Comparison of ENCODE assay signal across 9 cellular contexts in the genomic region with DNA sequence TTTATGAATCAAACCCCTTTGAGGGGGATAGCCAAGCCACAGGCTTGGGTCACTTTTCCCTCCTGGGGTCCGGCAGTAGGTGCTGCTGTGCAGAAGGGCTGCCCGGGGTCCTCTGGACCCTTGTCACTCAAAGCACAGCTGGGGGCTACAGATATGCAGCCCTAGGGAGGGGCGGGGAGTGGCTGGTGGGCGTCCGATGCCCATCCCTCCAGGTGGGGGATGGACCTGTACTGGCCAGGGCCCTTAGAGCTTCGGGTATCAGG. TPM values are rescaled to one million over a fixed set of nuclear protein-coding genes. Genes with fewer than 3 reads are reported as not detected.
DNase-seq lines count a peak whose midpoint lies in the region; ATAC-seq and TF ChIP-seq lines count a peak whose summit lies in the region.
"Had no signal": no experiment of that assay in that cellular context is flagged by ENCODE, and none has a peak within 500 bp of the region (broad histone marks: within the 10 kb centered on the region; RNA-seq: fewer than 3 reads in every experiment).

No MANE protein-coding gene starts in this region.

- peaks cover 24 to 37% of the 10 kb centered on the region in 2 experiments for H3K4me1 Mint-ChIP-seq in H9
- H3K4me1 Mint-ChIP-seq in activated T-helper 1 cell treated with anti-CD3 and anti-CD28 coated beads, Interleukin-12 subunit alpha, Interleukin-12 subunit beta, Interleukin-2, Interleukin-4 antibody, amounts not matched to agents 30 ng/mL and 10 ng/mL and 1 ng/mL, durations not matched to agents 14 hours and 24 hours and 36 hours (ENCODE audit: low read depth) = no peaks in the 10 kb centered on the region

- H2AK5ac ChIP-seq in H9 (ENCODE audit: insufficient read length, low read length) = no peak overlapping the region

- no peak overlapping the region for H2BK15ac ChIP-seq in H9 (ENCODE audit: low read depth, low read length)

- no peaks in the 10 kb centered on the region for H3K23me2 ChIP-seq in H9 (ENCODE audit: insufficient read length, low read depth, low read length, poor library complexity, severe bottlenecking)

- H3T11ph ChIP-seq in H9 (ENCODE audit: low read length) = no peak overlapping the region

- no peaks in the 10 kb centered on the region for H3K79me1 ChIP-seq in H9 (ENCODE audit: insufficient read depth, low read depth, low read length, poor library complexity, severe bottlenecking)

- H3F3A ChIP-seq in smooth muscle cell (ENCODE audit: low read depth) = peaks cover 3% of the 10 kb centered on the region

- H3K9ac ChIP-seq in H9 (ENCODE audit: extremely low read depth, insufficient read length, low read length) (no peak overlapping the region), smooth muscle cell (ENCODE audit: low read depth) (peak overlapping the region; percentile 81)

- no CpG with 5 or more reads among the region's 6 CpGs for WGBS in H9 (ENCODE audit: extremely low coverage, insufficient read length, low lambda C conversion rate)
- WGBS in smooth muscle cell (ENCODE audit: low lambda C conversion rate) = 23% methylated on average over 3 of the region's 6 CpGs

- no peaks in the 10 kb centered on the region for H3K27me3 ChIP-seq in H9 (ENCODE audit: insufficient read depth, low read length)
- H3K27me3 ChIP-seq in smooth muscle cell (ENCODE audit: low read depth) = no peaks in the 10 kb centered on the region
- H3K27me3 ChIP-seq in foreskin keratinocyte = no peaks in the 10 kb centered on the region

- H3K36me3 Mint-ChIP-seq in H9 (ENCODE audit: insufficient read depth in 1 of 3, low read depth in 3 of 3) = peaks cover 0 to 3% (median 2%) of the 10 kb centered on the region in 3 experiments; a peak in 1 of 7 replicates
- peaks cover 6% of the 10 kb centered on the region for H3K36me3 Mint-ChIP-seq in activated T-helper 1 cell treated with anti-CD3 and anti-CD28 coated beads, Interleukin-12 subunit alpha, Interleukin-12 subunit beta, Interleukin-2, Interleukin-4 antibody, amounts not matched to agents 30 ng/mL and 10 ng/mL and 1 ng/mL, durations not matched to agents 14 hours and 24 hours and 36 hours (ENCODE audit: low read depth)

- H3K14ac ChIP-seq in H9 (ENCODE audit: insufficient read depth, low read length) = no peak overlapping the region

- H4K20me1 ChIP-seq in H9 (ENCODE audit: control insufficient read depth, insufficient read depth, insufficient read length) = no peaks in the 10 kb centered on the region
- peaks cover 53% of the 10 kb centered on the region for H4K20me1 ChIP-seq in smooth muscle cell (ENCODE audit: low read depth)

- peak overlapping the region; percentile 75 to 94 for H3K4me3 Mint-ChIP-seq in H9
- peak overlapping the region; percentile 66 for H3K4me3 Mint-ChIP-seq in activated T-helper 1 cell treated with anti-CD3 and anti-CD28 coated beads, Interleukin-12 subunit alpha, Interleukin-12 subunit beta, Interleukin-2, Interleukin-4 antibody, amounts not matched to agents 30 ng/mL and 10 ng/mL and 1 ng/mL, durations not matched to agents 14 hours and 24 hours and 36 hours

- no peak for TF ChIP-seq CTCF in H9 (conservative IDR thresholded peaks at IDR 0.05)
- TF ChIP-seq CTCF in smooth muscle cell (IDR thresholded peaks at IDR 0.05; ENCODE audit: borderline replicate concordance, insufficient read depth, poor library complexity, severe bottlenecking) = no peak
- no peak for TF ChIP-seq CTCF in foreskin keratinocyte (conservative IDR thresholded peaks at IDR 0.05)

- H3K23ac ChIP-seq in H9 (ENCODE audit: insufficient read length, low read depth, low read length) = no peak overlapping the region

- no peak overlapping the region for H2BK120ac ChIP-seq in H9 (ENCODE audit: low read depth, low read length, poor library complexity, severe bottlenecking)

- no peak overlapping the region for H3K18ac ChIP-seq in H9 (ENCODE audit: insufficient read length, low read depth, low read length)

- no peak overlapping the region for H4K91ac ChIP-seq in H9 (ENCODE audit: insufficient read length, low read depth, low read length)

- H3K4me3 ChIP-seq in iPS-11a (ENCODE audit: low read depth, low read length) = peak overlapping the region; percentile 47
- H3K4me3 ChIP-seq in smooth muscle cell = peak overlapping the region; percentile 86

- no peaks in the 10 kb centered on the region for H3K36me3 ChIP-seq in smooth muscle cell (ENCODE audit: low read depth)

- H3K79me2 ChIP-seq in H9 (ENCODE audit: insufficient read depth, low read length) (peaks cover 1% of the 10 kb centered on the region; the same call in 1 of the 2 replicates), smooth muscle cell (ENCODE audit: low read depth) (peaks cover 51% of the 10 kb centered on the region)

- H3K4me1 ChIP-seq in H9 (ENCODE audit: insufficient read depth, low read length) (peaks cover 9% of the 10 kb centered on the region; the same call in 1 of the 2 replicates), smooth muscle cell (ENCODE audit: low read depth) (peaks cover 31% of the 10 kb centered on the region), foreskin keratinocyte (peaks cover 19% of the 10 kb centered on the region)

- DNase-seq in H9 (no peak), smooth muscle cell (lab: John Stamatoyannopoulos, UW; ENCODE audit: unreplicated experiment) (no peak), foreskin keratinocyte (no peak), NCI-H187 (lab: John Stamatoyannopoulos, UW) (no peak)
- DNase-seq in activated T-helper 1 cell treated with anti-CD3 and anti-CD28 coated beads, Interleukin-12 subunit alpha, Interleukin-12 subunit beta, Interleukin-2, Interleukin-4 antibody, amounts not matched to agents 30 ng/mL and 10 ng/mL and 1 ng/mL, durations not matched to agents 14 hours and 24 hours and 36 hours (ENCODE audit: low spot score) = no peak
- DNase-seq: RPMI8226 had no signal

- H3K4me2 ChIP-seq in H9 (ENCODE audit: insufficient read depth, insufficient read length, low read length) (peak overlapping the region; percentile 58), smooth muscle cell (peak overlapping the region; percentile 97)

- no peak overlapping the region for H3K27ac Mint-ChIP-seq in H9
- no peak overlapping the region for H3K27ac Mint-ChIP-seq in activated T-helper 1 cell treated with anti-CD3 and anti-CD28 coated beads, Interleukin-12 subunit alpha, Interleukin-12 subunit beta, Interleukin-2, Interleukin-4 antibody, amounts not matched to agents 30 ng/mL and 10 ng/mL and 1 ng/mL, durations not matched to agents 14 hours and 24 hours and 36 hours

- H3K27me3 Mint-ChIP-seq in H9 (ENCODE audit: low read depth) = no peaks in the 10 kb centered on the region
- no peaks in the 10 kb centered on the region for H3K27me3 Mint-ChIP-seq in activated T-helper 1 cell treated with anti-CD3 and anti-CD28 coated beads, Interleukin-12 subunit alpha, Interleukin-12 subunit beta, Interleukin-2, Interleukin-4 antibody, amounts not matched to agents 30 ng/mL and 10 ng/mL and 1 ng/mL, durations not matched to agents 14 hours and 24 hours and 36 hours (ENCODE audit: insufficient read depth)

- H2BK5ac ChIP-seq in H9 (ENCODE audit: insufficient read length, low read length) = no peak overlapping the region

- H2BK12ac ChIP-seq in H9 (ENCODE audit: insufficient read length, low read depth, low read length) = no peak overlapping the region

- no peak overlapping the region for H3K4ac ChIP-seq in H9 (ENCODE audit: low read depth, low read length)

- H2AFZ ChIP-seq in H9 (ENCODE audit: low read length) = no peak overlapping the region
- no peak overlapping the region for H2AFZ ChIP-seq in smooth muscle cell (ENCODE audit: low read depth)

- intact Hi-C loops in activated T-helper 1 cell treated with anti-CD3 and anti-CD28 coated beads, Interleukin-12 subunit alpha, Interleukin-12 subunit beta, Interleukin-2, Interleukin-4 antibody, amounts not matched to agents 30 ng/mL and 10 ng/mL and 1 ng/mL, durations not matched to agents 14 hours and 24 hours and 36 hours (cut with micrococcal nuclease) = no loop called here

- no peak overlapping the region for H2BK20ac ChIP-seq in H9 (ENCODE audit: low read depth, low read length, poor library complexity, severe bottlenecking)

- ATAC-seq in HG03565 (IDR thresholded peaks at IDR 0.05; ENCODE audit: unreplicated experiment) (no peak), GM21529 (IDR thresholded peaks at IDR 0.05; ENCODE audit: unreplicated experiment) (no peak), foreskin keratinocyte (no peak)

- no peaks in the 10 kb centered on the region for H3K9me3 Mint-ChIP-seq in H9
- H3K9me3 Mint-ChIP-seq in activated T-helper 1 cell treated with anti-CD3 and anti-CD28 coated beads, Interleukin-12 subunit alpha, Interleukin-12 subunit beta, Interleukin-2, Interleukin-4 antibody, amounts not matched to agents 30 ng/mL and 10 ng/mL and 1 ng/mL, durations not matched to agents 14 hours and 24 hours and 36 hours = no peaks in the 10 kb centered on the region

- H3K56ac ChIP-seq in H9 (ENCODE audit: insufficient read length, low read depth, low read length) = no peak overlapping the region

- H4K8ac ChIP-seq in H9 (replicated peaks; ENCODE audit: insufficient read length, low read depth, low read length) = no peak overlapping the region

- no peak overlapping the region for H4K5ac ChIP-seq in H9 (ENCODE audit: insufficient read length, low read depth, low read length)

- H3K9me3 ChIP-seq in H9 (ENCODE audit: control insufficient read depth, low read depth, low read length) (no peaks in the 10 kb centered on the region), smooth muscle cell (replicated peaks; ENCODE audit: low read depth) (no peaks in the 10 kb centered on the region)

- H3K27ac ChIP-seq in H9 (ENCODE audit: insufficient read length, low read depth, low read length) (no peak overlapping the region), smooth muscle cell (ENCODE audit: low read depth) (peak overlapping the region; percentile 93), foreskin keratinocyte (no peak overlapping the region)

RNA-seq across cellular contexts. Expression of gene VASN, which starts 0.6 kb away (rescaled TPM):
- 10.8 and 11.0 TPM in 2 replicates for total RNA-seq in H9 (2021)
- total RNA-seq in activated T-helper 1 cell treated with anti-CD3 and anti-CD28 coated beads, Interleukin-12 subunit alpha, Interleukin-12 subunit beta, Interleukin-2, Interleukin-4 antibody, amounts not matched to agents 30 ng/mL and 10 ng/mL and 1 ng/mL, durations not matched to agents 14 hours and 24 hours and 36 hours = 0.18 TPM in 1 of 2 replicates, not detected in the other
- total RNA-seq in smooth muscle cell = 23.8 and 30.0 TPM in 2 replicates
- 127 and 150 TPM in 2 replicates for polyA plus RNA-seq in smooth muscle cell
- 1.8 and 2.3 TPM in 2 replicates for total RNA-seq in foreskin keratinocyte
- 1.5 and 2.0 TPM in 2 replicates for polyA plus RNA-seq in foreskin keratinocyte

RNA-seq across cellular contexts. Expression of gene PAM16, which starts 21.1 kb away (rescaled TPM):
- total RNA-seq in H9 (2021) (80.4 and 81.8 TPM in 2 replicates), smooth muscle cell (18.4 and 29.6 TPM in 2 replicates), foreskin keratinocyte (42.8 and 49.2 TPM in 2 replicates)
- total RNA-seq in activated T-helper 1 cell treated with anti-CD3 and anti-CD28 coated beads, Interleukin-12 subunit alpha, Interleukin-12 subunit beta, Interleukin-2, Interleukin-4 antibody, amounts not matched to agents 30 ng/mL and 10 ng/mL and 1 ng/mL, durations not matched to agents 14 hours and 24 hours and 36 hours = 91.5 and 106 TPM in 2 replicates
- polyA plus RNA-seq in smooth muscle cell (47.7 and 52.2 TPM in 2 replicates), foreskin keratinocyte (73.7 and 76.5 TPM in 2 replicates)

RNA-seq across cellular contexts. Expression of gene CORO7, which starts 44.1 kb away (rescaled TPM):
- total RNA-seq in H9 (2021) = 33.8 and 38.4 TPM in 2 replicates
- 87.9 and 90.8 TPM in 2 replicates for total RNA-seq in activated T-helper 1 cell treated with anti-CD3 and anti-CD28 coated beads, Interleukin-12 subunit alpha, Interleukin-12 subunit beta, Interleukin-2, Interleukin-4 antibody, amounts not matched to agents 30 ng/mL and 10 ng/mL and 1 ng/mL, durations not matched to agents 14 hours and 24 hours and 36 hours
- total RNA-seq in smooth muscle cell = 6.7 and 14.4 TPM in 2 replicates
- polyA plus RNA-seq in smooth muscle cell = 12.7 and 18.9 TPM in 2 replicates
- 22.7 and 24.3 TPM in 2 replicates for total RNA-seq in foreskin keratinocyte
- polyA plus RNA-seq in foreskin keratinocyte = 17.1 and 17.5 TPM in 2 replicates

RNA-seq across cellular contexts. Expression of gene DNAJA3, which starts 53.4 kb away (rescaled TPM):
- total RNA-seq in H9 (2021) = 56.2 and 60.5 TPM in 2 replicates
- 103 and 107 TPM in 2 replicates for total RNA-seq in activated T-helper 1 cell treated with anti-CD3 and anti-CD28 coated beads, Interleukin-12 subunit alpha, Interleukin-12 subunit beta, Interleukin-2, Interleukin-4 antibody, amounts not matched to agents 30 ng/mL and 10 ng/mL and 1 ng/mL, durations not matched to agents 14 hours and 24 hours and 36 hours
- 40.0 and 42.6 TPM in 2 replicates for total RNA-seq in smooth muscle cell
- 42.7 and 46.5 TPM in 2 replicates for polyA plus RNA-seq in smooth muscle cell
- 62.4 and 67.4 TPM in 2 replicates for total RNA-seq in foreskin keratinocyte
- polyA plus RNA-seq in foreskin keratinocyte = 39.8 and 47.8 TPM in 2 replicates

RNA-seq across cellular contexts. Expression of gene GLIS2, which starts 56.4 kb away (rescaled TPM):
- total RNA-seq in H9 (2021) (14.3 and 14.9 TPM in 2 replicates), smooth muscle cell (1.2 and 2.8 TPM in 2 replicates), foreskin keratinocyte (5.0 and 5.3 TPM in 2 replicates)
- 0.54 TPM in 2 replicates for total RNA-seq in activated T-helper 1 cell treated with anti-CD3 and anti-CD28 coated beads, Interleukin-12 subunit alpha, Interleukin-12 subunit beta, Interleukin-2, Interleukin-4 antibody, amounts not matched to agents 30 ng/mL and 10 ng/mL and 1 ng/mL, durations not matched to agents 14 hours and 24 hours and 36 hours
- polyA plus RNA-seq in smooth muscle cell (9.2 and 13.4 TPM in 2 replicates), foreskin keratinocyte (9.5 TPM in 2 replicates)
